ENCODE assay signal across 1 cellular context in the genomic region with DNA sequence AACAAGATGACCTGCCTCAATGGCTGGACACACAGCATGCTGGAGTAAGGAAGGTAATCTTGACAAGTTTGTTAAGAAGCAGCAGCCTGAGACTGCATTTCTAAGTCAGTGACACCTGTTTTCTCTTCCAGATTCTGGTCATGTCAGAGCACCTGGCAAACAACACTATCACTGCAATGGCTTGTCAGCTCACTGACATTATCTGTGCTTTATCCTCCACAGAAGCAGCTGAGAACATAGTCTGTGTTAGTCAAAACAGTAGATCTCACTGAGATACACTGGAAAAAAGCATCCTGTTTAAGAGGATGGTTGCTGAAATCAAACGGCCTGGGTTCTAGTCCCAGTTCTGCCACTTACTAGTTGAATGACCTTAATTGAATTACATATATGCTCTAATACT.
TF ChIP-seq lines count a peak whose summit lies in the region.

No MANE protein-coding gene starts in this region.

TF ChIP-seq in GM23338, 12 proteins besides CTCF, POLR2A, EP300 and RAD21 (continued from another document):
- TF ChIP-seq, protein P1, sequence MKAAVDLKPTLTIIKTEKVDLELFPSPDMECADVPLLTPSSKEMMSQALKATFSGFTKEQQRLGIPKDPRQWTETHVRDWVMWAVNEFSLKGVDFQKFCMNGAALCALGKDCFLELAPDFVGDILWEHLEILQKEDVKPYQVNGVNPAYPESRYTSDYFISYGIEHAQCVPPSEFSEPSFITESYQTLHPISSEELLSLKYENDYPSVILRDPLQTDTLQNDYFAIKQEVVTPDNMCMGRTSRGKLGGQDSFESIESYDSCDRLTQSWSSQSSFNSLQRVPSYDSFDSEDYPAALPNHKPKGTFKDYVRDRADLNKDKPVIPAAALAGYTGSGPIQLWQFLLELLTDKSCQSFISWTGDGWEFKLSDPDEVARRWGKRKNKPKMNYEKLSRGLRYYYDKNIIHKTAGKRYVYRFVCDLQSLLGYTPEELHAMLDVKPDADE (IDR thresholded peaks at IDR 0.05): no peak
- TF ChIP-seq STAT1 (IDR thresholded peaks at IDR 0.05; ENCODE audit: unreplicated experiment) (no peak), CREB1 (CRISPR knock-in tag; IDR thresholded peaks at IDR 0.05; ENCODE audit: low read depth) (no peak), ZNF331 (CRISPR knock-in tag; IDR thresholded peaks at IDR 0.05; ENCODE audit: low read depth) (no peak), EZH2 (IDR thresholded peaks at IDR 0.05; ENCODE audit: low read depth, unreplicated experiment) (no peak), JUNB (IDR thresholded peaks at IDR 0.05; ENCODE audit: unreplicated experiment) (no peak), NANOG (IDR thresholded peaks at IDR 0.05; ENCODE audit: borderline replicate concordance) (no peak), ZNF114 (CRISPR knock-in tag; IDR thresholded peaks at IDR 0.05) (no peak), EZH2phosphoT487 (IDR thresholded peaks at IDR 0.05; ENCODE audit: unreplicated experiment) (no peak)
- TF ChIP-seq, protein P2, sequence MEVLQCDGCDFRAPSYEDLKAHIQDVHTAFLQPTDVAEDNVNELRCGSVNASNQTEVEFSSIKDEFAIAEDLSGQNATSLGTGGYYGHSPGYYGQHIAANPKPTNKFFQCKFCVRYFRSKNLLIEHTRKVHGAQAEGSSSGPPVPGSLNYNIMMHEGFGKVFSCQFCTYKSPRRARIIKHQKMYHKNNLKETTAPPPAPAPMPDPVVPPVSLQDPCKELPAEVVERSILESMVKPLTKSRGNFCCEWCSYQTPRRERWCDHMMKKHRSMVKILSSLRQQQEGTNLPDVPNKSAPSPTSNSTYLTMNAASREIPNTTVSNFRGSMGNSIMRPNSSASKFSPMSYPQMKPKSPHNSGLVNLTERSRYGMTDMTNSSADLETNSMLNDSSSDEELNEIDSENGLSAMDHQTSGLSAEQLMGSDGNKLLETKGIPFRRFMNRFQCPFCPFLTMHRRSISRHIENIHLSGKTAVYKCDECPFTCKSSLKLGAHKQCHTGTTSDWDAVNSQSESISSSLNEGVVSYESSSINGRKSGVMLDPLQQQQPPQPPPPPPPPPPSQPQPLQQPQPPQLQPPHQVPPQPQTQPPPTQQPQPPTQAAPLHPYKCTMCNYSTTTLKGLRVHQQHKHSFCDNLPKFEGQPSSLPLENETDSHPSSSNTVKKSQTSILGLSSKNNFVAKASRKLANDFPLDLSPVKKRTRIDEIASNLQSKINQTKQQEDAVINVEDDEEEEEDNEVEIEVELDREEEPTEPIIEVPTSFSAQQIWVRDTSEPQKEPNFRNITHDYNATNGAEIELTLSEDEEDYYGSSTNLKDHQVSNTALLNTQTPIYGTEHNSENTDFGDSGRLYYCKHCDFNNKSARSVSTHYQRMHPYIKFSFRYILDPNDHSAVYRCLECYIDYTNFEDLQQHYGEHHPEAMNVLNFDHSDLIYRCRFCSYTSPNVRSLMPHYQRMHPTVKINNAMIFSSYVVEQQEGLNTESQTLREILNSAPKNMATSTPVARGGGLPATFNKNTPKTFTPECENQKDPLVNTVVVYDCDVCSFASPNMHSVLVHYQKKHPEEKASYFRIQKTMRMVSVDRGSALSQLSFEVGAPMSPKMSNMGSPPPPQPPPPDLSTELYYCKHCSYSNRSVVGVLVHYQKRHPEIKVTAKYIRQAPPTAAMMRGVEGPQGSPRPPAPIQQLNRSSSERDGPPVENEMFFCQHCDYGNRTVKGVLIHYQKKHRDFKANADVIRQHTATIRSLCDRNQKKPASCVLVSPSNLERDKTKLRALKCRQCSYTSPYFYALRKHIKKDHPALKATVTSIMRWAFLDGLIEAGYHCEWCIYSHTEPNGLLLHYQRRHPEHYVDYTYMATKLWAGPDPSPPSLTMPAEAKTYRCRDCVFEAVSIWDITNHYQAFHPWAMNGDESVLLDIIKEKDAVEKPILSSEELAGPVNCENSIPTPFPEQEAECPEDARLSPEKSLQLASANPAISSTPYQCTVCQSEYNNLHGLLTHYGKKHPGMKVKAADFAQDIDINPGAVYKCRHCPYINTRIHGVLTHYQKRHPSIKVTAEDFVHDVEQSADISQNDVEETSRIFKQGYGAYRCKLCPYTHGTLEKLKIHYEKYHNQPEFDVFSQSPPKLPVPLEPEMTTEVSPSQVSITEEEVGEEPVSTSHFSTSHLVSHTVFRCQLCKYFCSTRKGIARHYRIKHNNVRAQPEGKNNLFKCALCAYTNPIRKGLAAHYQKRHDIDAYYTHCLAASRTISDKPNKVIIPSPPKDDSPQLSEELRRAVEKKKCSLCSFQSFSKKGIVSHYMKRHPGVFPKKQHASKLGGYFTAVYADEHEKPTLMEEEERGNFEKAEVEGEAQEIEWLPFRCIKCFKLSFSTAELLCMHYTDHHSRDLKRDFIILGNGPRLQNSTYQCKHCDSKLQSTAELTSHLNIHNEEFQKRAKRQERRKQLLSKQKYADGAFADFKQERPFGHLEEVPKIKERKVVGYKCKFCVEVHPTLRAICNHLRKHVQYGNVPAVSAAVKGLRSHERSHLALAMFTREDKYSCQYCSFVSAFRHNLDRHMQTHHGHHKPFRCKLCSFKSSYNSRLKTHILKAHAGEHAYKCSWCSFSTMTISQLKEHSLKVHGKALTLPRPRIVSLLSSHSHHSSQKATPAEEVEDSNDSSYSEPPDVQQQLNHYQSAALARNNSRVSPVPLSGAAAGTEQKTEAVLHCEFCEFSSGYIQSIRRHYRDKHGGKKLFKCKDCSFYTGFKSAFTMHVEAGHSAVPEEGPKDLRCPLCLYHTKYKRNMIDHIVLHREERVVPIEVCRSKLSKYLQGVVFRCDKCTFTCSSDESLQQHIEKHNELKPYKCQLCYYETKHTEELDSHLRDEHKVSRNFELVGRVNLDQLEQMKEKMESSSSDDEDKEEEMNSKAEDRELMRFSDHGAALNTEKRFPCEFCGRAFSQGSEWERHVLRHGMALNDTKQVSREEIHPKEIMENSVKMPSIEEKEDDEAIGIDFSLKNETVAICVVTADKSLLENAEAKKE (CRISPR knock-in tag; IDR thresholded peaks at IDR 0.05): no peak
TF ChIP-seq in GM23338: peak in this region for 0.
